In the genomic region with DNA sequence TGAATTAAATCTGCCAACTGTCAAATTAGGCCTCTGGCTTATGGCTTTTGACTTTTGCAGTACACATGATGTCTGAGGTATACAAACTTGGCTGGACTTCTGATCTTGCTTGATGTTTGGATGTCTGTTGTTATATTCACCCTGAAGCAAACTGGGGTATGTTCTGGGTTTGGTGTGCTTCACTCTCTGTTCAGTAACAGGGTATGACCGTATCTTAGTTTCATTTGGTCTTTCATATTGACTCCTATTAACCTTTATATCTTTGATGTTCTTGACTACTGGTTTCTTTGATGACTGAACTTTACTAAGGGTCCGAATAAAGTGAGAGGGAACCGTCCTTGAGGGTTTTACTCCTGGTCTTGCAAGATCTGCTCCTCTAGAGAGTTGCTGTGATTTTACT, we compare ENCODE assay signal across 21 cellular contexts. TPM values are rescaled to one million over a fixed set of nuclear protein-coding genes. Genes with fewer than 3 reads are reported as not detected.
"Had no signal": no experiment of that assay in that cellular context is flagged by ENCODE, and none has a peak within 500 bp of the region (broad histone marks: within the 10 kb centered on the region; RNA-seq: fewer than 3 reads in every experiment).

No MANE protein-coding gene starts in this region.

- ATAC-seq: activated T-helper 17 cell treated with anti-CD3 and anti-CD28 coated beads, Interleukin-2, amount 50 U/mL, for 72 hours; mucosa of descending colon; naive thymus-derived CD4-positive, alpha-beta T cell had no signal

- H3K27me3 Mint-ChIP-seq: activated T-helper 17 cell treated with anti-CD3 and anti-CD28 coated beads, Interleukin-2, amount 50 U/mL, for 72 hours; effector memory CD8-positive, alpha-beta T cell; naive thymus-derived CD4-positive, alpha-beta T cell; progenitor cell of endocrine pancreas had no signal

- H3K9me3 ChIP-seq: mucosa of descending colon, right atrium auricular region had no signal

- H3K36me3 ChIP-seq: brain microvascular endothelial cell, right atrium auricular region had no signal

- H3K27ac Mint-ChIP-seq: activated T-helper 17 cell treated with anti-CD3 and anti-CD28 coated beads, Interleukin-2, amount 50 U/mL, for 72 hours; progenitor cell of endocrine pancreas; T-helper 1 cell treated with Interleukin-12 subunit alpha and Interleukin-12 subunit beta and Interleukin-4 antibody, amounts not matched to agents 30 μg/mL and 1 μg/mL, for 36 hours had no signal

- H3K4me3 ChIP-seq: mucosa of descending colon, right atrium auricular region, skin epidermis had no signal

- H3K9me3 Mint-ChIP-seq: activated T-helper 17 cell treated with anti-CD3 and anti-CD28 coated beads, Interleukin-2, amount 50 U/mL, for 72 hours; effector memory CD8-positive, alpha-beta T cell; T-helper 1 cell treated with Interleukin-12 subunit alpha and Interleukin-12 subunit beta and Interleukin-4 antibody, amounts not matched to agents 30 μg/mL and 1 μg/mL, for 36 hours had no signal

- H3K4me1 ChIP-seq: right atrium auricular region had no signal

- H3K27ac ChIP-seq: brain microvascular endothelial cell, right atrium auricular region had no signal

- FAIRE-seq: frontal cortex had no signal

- H3K4me3 Mint-ChIP-seq: activated T-helper 17 cell treated with anti-CD3 and anti-CD28 coated beads, Interleukin-2, amount 50 U/mL, for 72 hours; naive thymus-derived CD4-positive, alpha-beta T cell; T-helper 1 cell treated with Interleukin-12 subunit alpha and Interleukin-12 subunit beta and Interleukin-4 antibody, amounts not matched to agents 30 μg/mL and 1 μg/mL, for 36 hours had no signal

- DNase-seq: activated CD4-positive, alpha-beta T cell treated with anti-CD3 and anti-CD28 coated beads, Interleukin-2, amount 50 U/mL, for 4 hours; activated naive CD4-positive, alpha-beta T cell treated with Interleukin-2 at 50 U/mL for 16 hours; anterior cingulate cortex; brain microvascular endothelial cell; cerebellar nuclear complex; dermis blood vessel endothelial cell; effector memory CD8-positive, alpha-beta T cell; head of caudate nucleus; mucosa of descending colon; naive thymus-derived CD4-positive, alpha-beta T cell; stimulated activated CD4-positive, alpha-beta T cell treated with anti-CD3 and anti-CD28 coated beads, Interleukin-15, amount 100 ng/mL, for 24 hours; stimulated activated CD4-positive, alpha-beta T cell treated with anti-CD3 and anti-CD28 coated beads, Interleukin-4, amount 100 ng/mL, for 1 hour; stimulated activated naive CD4-positive, alpha-beta T cell; trophoblast cell had no signal

- H3K27me3 ChIP-seq: brain microvascular endothelial cell, right atrium auricular region had no signal

RNA-seq across cellular contexts. Expression of a gene that starts 8.2 kb away (rescaled TPM):
- polyA plus RNA-seq: naive thymus-derived CD4-positive, alpha-beta T cell had no signal

RNA-seq across cellular contexts. Expression of a gene that starts 28.1 kb away (rescaled TPM):
- total RNA-seq: lung microvascular endothelial cell, mucosa of descending colon, right atrium auricular region had no signal
- polyA plus RNA-seq: naive thymus-derived CD4-positive, alpha-beta T cell had no signal

RNA-seq across cellular contexts. Expression of a gene that starts 35.4 kb away (rescaled TPM):
- total RNA-seq: activated T-helper 17 cell treated with anti-CD3 and anti-CD28 coated beads, Interleukin-2, amount 50 U/mL, for 72 hours; dermis blood vessel endothelial cell; frontal cortex; lung microvascular endothelial cell; mucosa of descending colon; progenitor cell of endocrine pancreas; right atrium auricular region had no signal
- polyA plus RNA-seq: naive thymus-derived CD4-positive, alpha-beta T cell had no signal
